ENCODE assay signal across 22 cellular contexts in the genomic region with DNA sequence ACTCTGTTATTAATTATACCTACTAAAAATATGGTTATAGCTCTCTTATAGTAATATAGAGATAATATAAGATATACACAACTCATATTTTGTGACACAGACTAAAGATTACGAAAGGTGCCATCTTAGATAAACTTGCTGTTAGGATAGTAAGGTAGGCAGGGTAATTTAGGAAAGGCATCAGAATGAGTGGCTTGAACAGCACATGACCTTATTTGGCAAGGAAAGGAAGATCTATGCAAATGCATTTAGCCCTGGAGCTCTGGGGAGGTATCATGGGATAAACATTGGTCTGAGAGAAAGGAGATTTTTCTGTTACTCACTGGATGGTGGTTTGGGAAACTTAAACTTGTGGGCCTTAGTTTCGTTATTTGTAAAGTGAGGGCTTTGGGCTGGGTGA.
DNase-seq lines count a peak whose midpoint lies in the region; ATAC-seq, FAIRE-seq and TF ChIP-seq lines count a peak whose summit lies in the region.
"Had no signal": no experiment of that assay in that cellular context is flagged by ENCODE, and none has a peak within 500 bp of the region (broad histone marks: within the 10 kb centered on the region; RNA-seq: fewer than 3 reads in every experiment).

No MANE protein-coding gene starts in this region.

- no peak overlapping the region for H3K56ac ChIP-seq in IMR-90 (ENCODE audit: extremely low read depth, insufficient read depth, low read length)
- no peak overlapping the region for H3K56ac ChIP-seq in H1 (replicated peaks; ENCODE audit: insufficient read length, low read depth, low read length)
- H3K56ac ChIP-seq in mesendoderm (ENCODE audit: low read length) = no peak overlapping the region

- TF ChIP-seq POLR2A in IMR-90 (IDR thresholded peaks at IDR 0.05; ENCODE audit: low read depth, low read length) (no peak), H1 (IDR thresholded peaks at IDR 0.05; ENCODE audit: control extremely low read depth in 1 of 2, low read depth in 2 of 2, low read length in 2 of 2) (no peak)

- H2BK120ac ChIP-seq in IMR-90 (ENCODE audit: low read depth, low read length) (no peak overlapping the region), H1 (replicated peaks; ENCODE audit: low read depth, low read length) (no peak overlapping the region), mesendoderm (ENCODE audit: low read depth, low read length) (no peak overlapping the region)

- BruUV-seq in IMR-90 (replicated peaks; lab: Mats Ljungman, UMichigan) = no TSS peak

- no peak for TF ChIP-seq EP300 in H1 (IDR thresholded peaks at IDR 0.05; ENCODE audit: borderline replicate concordance in 1 of 2, low read depth in 2 of 2, low read length in 2 of 2)

- no peak overlapping the region for H2AK5ac ChIP-seq in IMR-90 (ENCODE audit: low read depth, low read length)
- no peak overlapping the region for H2AK5ac ChIP-seq in H1 (ENCODE audit: low read depth, low read length)
- H2AK5ac ChIP-seq in mesendoderm (ENCODE audit: low read length) = no peak overlapping the region

- ATAC-seq in IMR-90 (ENCODE audit: low read depth) = peak; percentile 37; the same call in 1 of the 2 replicates
- ATAC-seq in stimulated activated naive CD8-positive, alpha-beta T cell treated with anti-CD3 and anti-CD28 coated beads, Interleukin-15, Interleukin-2, amounts not matched to agents 100 U/mL and 50 U/mL, for 24 hours = no peak
- ATAC-seq: A549, HCT116 had no signal

- H3K14ac ChIP-seq in IMR-90 (replicated peaks; ENCODE audit: low read depth, low read length) (no peak overlapping the region), H1 (ENCODE audit: insufficient read length) (no peak overlapping the region)

- H4K8ac ChIP-seq in IMR-90 (ENCODE audit: low read depth in 2 of 2, low read length in 2 of 2) (no peak overlapping the region), H1 (ENCODE audit: extremely low read depth, insufficient read depth, low read length) (no peak overlapping the region), mesendoderm (ENCODE audit: low read depth, low read length) (no peak overlapping the region)

- no peak overlapping the region for H2BK15ac ChIP-seq in IMR-90 (ENCODE audit: low read depth, low read length)
- H2BK15ac ChIP-seq in H1 (ENCODE audit: low read length) = no peak overlapping the region
- H2BK15ac ChIP-seq in mesendoderm (replicated peaks; ENCODE audit: low read depth) = no peak overlapping the region

- H3K27ac ChIP-seq in IMR-90 (ENCODE audit: insufficient read depth, low read length) (no peak overlapping the region), H1 (ENCODE audit: low read depth, low read length) (no peak overlapping the region), mesendoderm (ENCODE audit: low read depth, low read length) (no peak overlapping the region)
- H3K27ac ChIP-seq: A549; BLaER1 treated with 17β-estradiol and CSF1 and Interleukin-3, amounts not matched to agents 10 nM and 100 nM had no signal

- H3K4ac ChIP-seq in IMR-90 (ENCODE audit: low read depth, low read length) = no peak overlapping the region
- no peak overlapping the region for H3K4ac ChIP-seq in H1 (replicated peaks; ENCODE audit: insufficient read length, low read depth, low read length)
- H3K4ac ChIP-seq in mesendoderm (ENCODE audit: low read depth, low read length) = no peak overlapping the region

- CTCF ChIA-PET in IMR-90 (lab: Yijun Ruan, JAX) (no interaction called here), H1 (lab: Charles Lee; ENCODE audit: partially characterized antibody) (interaction anchor here (0.9 kb wide), 1 partner anchor 231 kb away, joined by 3 read pairs; no protein-coding TSS in a partner anchor)

- H2BK5ac ChIP-seq in IMR-90 (ENCODE audit: low read depth, low read length, poor library complexity, severe bottlenecking) (no peak overlapping the region), H1 (ENCODE audit: low read depth, low read length) (no peak overlapping the region), mesendoderm (ENCODE audit: low read length) (no peak overlapping the region)

- H2AK9ac ChIP-seq in IMR-90 (replicated peaks; ENCODE audit: low read depth, low read length, poor library complexity) = no peak overlapping the region

- FAIRE-seq in H1 (lab: Jason Lieb, UNC) = no peak
- FAIRE-seq: A549, G401.6, GM12892 had no signal

- H3K79me1 ChIP-seq in IMR-90 (ENCODE audit: low read depth in 1 of 2, low read length in 2 of 2) = no peaks in the 10 kb centered on the region
- H3K79me1 ChIP-seq in H1 (ENCODE audit: low read depth, low read length) = no peaks in the 10 kb centered on the region
- no peaks in the 10 kb centered on the region for H3K79me1 ChIP-seq in mesendoderm (ENCODE audit: low read length)

- no peaks in the 10 kb centered on the region for H3K23me2 ChIP-seq in H1 (ENCODE audit: low read depth, low read length)

- in situ Hi-C loops in IMR-90 (cut with MboI; ENCODE audit: low sequenced_read_pairs) = no loop called here

- H3K27me3 ChIP-seq in IMR-90 (ENCODE audit: control insufficient read depth, insufficient read depth, low read length) (peaks cover 1% of the 10 kb centered on the region; the same call in 1 of the 2 replicates), H1 (replicated peaks in 1 of 4; ENCODE audit: control insufficient read depth in 3 of 4, extremely low read depth in 1 of 4, insufficient read depth in 3 of 4, low read length in 3 of 4) (no peaks in the 10 kb centered on the region), mesendoderm (ENCODE audit: insufficient read depth, low read length, poor library complexity) (no peaks in the 10 kb centered on the region)
- H3K27me3 ChIP-seq: BE2C; BLaER1 treated with 17β-estradiol and CSF1 and Interleukin-3, amounts not matched to agents 10 nM and 100 nM had no signal

- H3K9me1 ChIP-seq in IMR-90 (ENCODE audit: insufficient read depth, low read length) = no peaks in the 10 kb centered on the region

- H4K20me1 ChIP-seq in IMR-90 (ENCODE audit: insufficient read depth, low read length) (no peaks in the 10 kb centered on the region), H1 (replicated peaks in 1 of 2; ENCODE audit: control insufficient read depth in 1 of 2, insufficient read depth in 2 of 2, low read length in 2 of 2) (no peaks in the 10 kb centered on the region)
- H4K20me1 ChIP-seq: BLaER1 treated with 17β-estradiol and CSF1 and Interleukin-3, amounts not matched to agents 10 nM and 100 nM had no signal

- H4K91ac ChIP-seq in IMR-90 (ENCODE audit: insufficient read depth, low read depth, low read length) = no peak overlapping the region
- no peak overlapping the region for H4K91ac ChIP-seq in H1 (replicated peaks; ENCODE audit: insufficient read length, low read length)

- H3K4me3 ChIP-seq in IMR-90 (ENCODE audit: insufficient read depth, low read depth, low read length) (no peak overlapping the region), H1 (ENCODE audit: extremely low read depth in 1 of 4, insufficient read depth in 2 of 4, low read depth in 3 of 4, low read length in 4 of 4) (no peak overlapping the region), mesendoderm (ENCODE audit: low read length) (no peak overlapping the region)
- H3K4me3 ChIP-seq: A549; BLaER1 treated with 17β-estradiol and CSF1 and Interleukin-3, amounts not matched to agents 10 nM and 100 nM had no signal

- no peak for TF ChIP-seq CTCF in IMR-90 (conservative IDR thresholded peaks at IDR 0.05; ENCODE audit: low read depth, low read length)
- TF ChIP-seq CTCF in H1 (IDR thresholded peaks at IDR 0.05; ENCODE audit: control extremely low read depth in 1 of 3, insufficient read depth in 1 of 3, low read depth in 1 of 3, low read length in 3 of 3) = no peak

- dilution Hi-C loops in IMR-90 (cut with HindIII; ENCODE audit: low sequenced_read_pairs, unreplicated experiment) = no loop called here

- H4K5ac ChIP-seq in IMR-90 (ENCODE audit: low read depth, low read length) (no peak overlapping the region), H1 (ENCODE audit: insufficient read length, low read depth, low read length) (no peak overlapping the region), mesendoderm (ENCODE audit: low read length) (no peak overlapping the region)

- H3K9ac ChIP-seq in IMR-90 (ENCODE audit: low read depth, low read length) (no peak overlapping the region), H1 (replicated peaks in 1 of 4; ENCODE audit: extremely low read depth in 1 of 4, low read depth in 3 of 4, low read length in 3 of 4) (no peak overlapping the region), mesendoderm (ENCODE audit: low read length) (no peak overlapping the region)
- H3K9ac ChIP-seq: BLaER1 treated with 17β-estradiol and CSF1 and Interleukin-3, amounts not matched to agents 10 nM and 100 nM had no signal

- TF ChIP-seq RAD21 in IMR-90 (IDR thresholded peaks at IDR 0.05; ENCODE audit: low read length) = no peak
- TF ChIP-seq RAD21 in H1 (IDR thresholded peaks at IDR 0.05 in 1 of 2, conservative IDR thresholded peaks at IDR 0.05 in 1 of 2; ENCODE audit: low read depth in 2 of 2, low read length in 2 of 2) = no peak

- H3K9me3 ChIP-seq in IMR-90 (ENCODE audit: control insufficient read depth, insufficient read depth, low read length) (no peaks in the 10 kb centered on the region), H1 (ENCODE audit: insufficient read depth in 2 of 2, low read depth in 1 of 2, low read length in 1 of 2) (no peaks in the 10 kb centered on the region)
- H3K9me3 ChIP-seq: A549; BE2C; BLaER1 treated with 17β-estradiol and CSF1 and Interleukin-3, amounts not matched to agents 10 nM and 100 nM had no signal

- H3K4me2 ChIP-seq in IMR-90 (ENCODE audit: low read depth, low read length) = no peak overlapping the region
- H3K4me2 ChIP-seq in H1 (ENCODE audit: insufficient read depth in 1 of 2, low read depth in 2 of 2, low read length in 2 of 2) = no peak overlapping the region
- H3K4me2 ChIP-seq in mesendoderm (ENCODE audit: low read length) = no peak overlapping the region
- H3K4me2 ChIP-seq: A549; BLaER1 treated with 17β-estradiol and CSF1 and Interleukin-3, amounts not matched to agents 10 nM and 100 nM had no signal

- no peaks in the 10 kb centered on the region for H3K4me1 ChIP-seq in IMR-90 (ENCODE audit: control insufficient read depth, insufficient read depth, low read length)
- H3K4me1 ChIP-seq in H1 (replicated peaks in 1 of 4; ENCODE audit: control insufficient read depth in 3 of 4, insufficient read depth in 4 of 4, low read length in 3 of 4) = no peaks in the 10 kb centered on the region; a peak in 1 of 7 replicates
- no peaks in the 10 kb centered on the region for H3K4me1 ChIP-seq in mesendoderm (ENCODE audit: control insufficient read depth, low read depth, low read length)
- H3K4me1 ChIP-seq: A549, BE2C had no signal

- DNase-seq in EH (ENCODE audit: low read depth) (peak; percentile 10), IMR-90 (no peak), H1 (ENCODE audit: low read depth in 1 of 2, low spot score in 2 of 2) (no peak), mesendoderm (peak; percentile 6), kidney glomerular epithelial cell (lab: John Stamatoyannopoulos, UW) (no peak)
- DNase-seq in stimulated activated naive CD8-positive, alpha-beta T cell treated with anti-CD3 and anti-CD28 coated beads, Interleukin-15, Interleukin-2, amounts not matched to agents 100 U/mL and 50 U/mL, for 24 hours = no peak
- no peak for DNase-seq in activated CD4-positive, alpha-beta T cell treated with anti-CD3 and anti-CD28 coated beads for 1 hour
- DNase-seq: 8988T; ACHN; AML-193; BE2C; Calu3; CD4-positive, alpha-beta memory T cell; COR-L47; DMS79 treated with DMSO at 0.1 percent for 48 hours; GOT3; H9 had no signal

- H2BK12ac ChIP-seq in H1 (ENCODE audit: low read depth, low read length) = no peak overlapping the region

- H2BK20ac ChIP-seq in IMR-90 (ENCODE audit: low read depth, low read length) (no peak overlapping the region), H1 (ENCODE audit: low read length) (no peak overlapping the region)

- H3K36me3 ChIP-seq in IMR-90 (ENCODE audit: control insufficient read depth, insufficient read depth, low read length) (no peaks in the 10 kb centered on the region), H1 (ENCODE audit: control insufficient read depth in 2 of 4, insufficient read depth in 4 of 4, low read length in 3 of 4) (no peaks in the 10 kb centered on the region), mesendoderm (ENCODE audit: control insufficient read depth, insufficient read depth, low read length) (no peaks in the 10 kb centered on the region)
- H3K36me3 ChIP-seq: BE2C; BLaER1 treated with 17β-estradiol and CSF1 and Interleukin-3, amounts not matched to agents 10 nM and 100 nM had no signal

- WGBS in IMR-90 (ENCODE audit: extremely low coverage in 2 of 2, insufficient read length in 1 of 2), 2 experiments = no CpG with 5 or more reads among the region's 2 CpGs
- 93% methylated on average over 2 of the region's 2 CpGs; no CpG with 5 or more reads in 1 of the 2 experiments for WGBS in H1 (ENCODE audit: extremely low coverage in 1 of 2, insufficient coverage in 1 of 2, insufficient read length in 1 of 2, insufficient replicate concordance in 2 of 2, low coverage in 1 of 2, low lambda C conversion rate in 2 of 2, missing lambda C conversion rate in 1 of 2), 2 experiments
- no CpG with 5 or more reads among the region's 2 CpGs for WGBS in mesendoderm (ENCODE audit: extremely low coverage, insufficient coverage, low lambda C conversion rate)

- H3K79me2 ChIP-seq in H1 (ENCODE audit: control insufficient read depth in 1 of 2, insufficient read depth in 2 of 2, low read length in 2 of 2) (no peaks in the 10 kb centered on the region), mesendoderm (ENCODE audit: control insufficient read depth, insufficient read depth, low read length) (no peaks in the 10 kb centered on the region)

- H2AFZ ChIP-seq in IMR-90 (replicated peaks; ENCODE audit: low read length, poor library complexity) = no peak overlapping the region
- H2AFZ ChIP-seq in H1 (ENCODE audit: low read length) = no peak overlapping the region

- POLR2A ChIA-PET in IMR-90 (lab: Charles Lee; ENCODE audit: unreplicated experiment) = no interaction called here
- POLR2A ChIA-PET in H1 (lab: Charles Lee; ENCODE audit: partially characterized antibody) = no interaction called here

- H3K23ac ChIP-seq in IMR-90 (ENCODE audit: low read depth, low read length) (no peak overlapping the region), H1 (ENCODE audit: insufficient read length) (no peak overlapping the region), mesendoderm (ENCODE audit: low read length) (no peak overlapping the region)

- intact Hi-C loops in IMR-90 (cut with micrococcal nuclease) = no loop called here

- H3K18ac ChIP-seq in IMR-90 (ENCODE audit: low read depth, low read length) (no peak overlapping the region), H1 (ENCODE audit: extremely low read depth, low read length) (no peak overlapping the region), mesendoderm (ENCODE audit: low read length) (no peak overlapping the region)

Comparison
In these comparisons a context has a peak if more than half of its experiments do, and no peak if none do; other contexts are left out.
1. DNase-seq: peak in EH (single experiment) and mesendoderm (single experiment); none in IMR-90 (single experiment), H1 (0 of 2), stimulated activated naive CD8-positive, alpha-beta T cell treated with anti-CD3 and anti-CD28 coated beads, Interleukin-15, Interleukin-2, amounts not matched to agents 100 U/mL and 50 U/mL, for 24 hours (single experiment), activated CD4-positive, alpha-beta T cell treated with anti-CD3 and anti-CD28 coated beads for 1 hour (single experiment) and kidney glomerular epithelial cell (single experiment).